ENCODE assay signal across 28 cellular contexts in the genomic region with DNA sequence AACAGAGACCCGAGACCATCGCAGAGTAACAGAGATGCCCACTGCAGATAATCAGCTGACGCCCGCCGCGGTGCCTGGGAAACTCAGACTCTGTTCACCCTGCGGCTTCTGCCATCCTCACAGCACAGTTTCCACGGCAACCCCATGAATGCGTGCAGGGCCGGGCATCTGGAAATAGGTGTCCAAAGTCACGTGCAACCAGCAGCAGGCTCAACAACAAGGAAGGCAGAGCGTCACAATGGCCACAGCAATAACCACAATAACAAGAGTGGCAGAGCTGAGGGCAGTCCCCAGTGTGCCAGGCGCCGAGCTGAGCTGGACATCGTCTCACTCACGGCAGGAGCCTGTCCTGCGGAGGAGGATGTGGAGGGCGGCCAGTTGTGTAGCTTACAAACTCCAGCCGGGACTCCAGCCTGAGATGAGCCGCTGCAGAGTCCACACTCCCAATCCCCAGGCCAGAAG.
DNase-seq lines count a peak whose midpoint lies in the region; ATAC-seq and TF ChIP-seq lines count a peak whose summit lies in the region.
"Had no signal": no experiment of that assay in that cellular context is flagged by ENCODE, and none has a peak within 500 bp of the region (broad histone marks: within the 10 kb centered on the region; RNA-seq: fewer than 3 reads in every experiment).

No MANE protein-coding gene starts in this region.

- no peak overlapping the region for H3K9ac ChIP-seq in mesenchymal stem cell (ENCODE audit: low read length)
- H3K9ac ChIP-seq: BLaER1 treated with 17β-estradiol and CSF1 and Interleukin-3, amounts not matched to agents 10 nM and 100 nM had no signal

- H4K8ac ChIP-seq in mesenchymal stem cell (ENCODE audit: low read length), result no peak overlapping the region

- H3K27me3 Mint-ChIP-seq in endothelial cell (ENCODE audit: unreplicated experiment), result peaks cover 4% of the 10 kb centered on the region
- no peaks in the 10 kb centered on the region for H3K27me3 Mint-ChIP-seq in T-helper 2 cell treated with Interferon-gamma antibody and Interleukin-4, amounts not matched to agents 5 μg/mL and 100 μg/mL, for 36 hours (ENCODE audit: low read depth)

- H2BK15ac ChIP-seq in mesenchymal stem cell (ENCODE audit: low read depth, poor library complexity, severe bottlenecking), result no peak overlapping the region

- H3K4me3 Mint-ChIP-seq in endothelial cell (ENCODE audit: unreplicated experiment), result no peak overlapping the region
- no peak overlapping the region for H3K4me3 Mint-ChIP-seq in T-helper 2 cell treated with Interferon-gamma antibody and Interleukin-4, amounts not matched to agents 5 μg/mL and 100 μg/mL, for 36 hours
- H3K4me3 Mint-ChIP-seq: activated CD4-positive, alpha-beta T cell treated with anti-CD3 and anti-CD28 coated beads, Interleukin-2, amount 10 ng/mL, durations not matched to agents 24 days and 14 days; neural crest cell; stimulated activated naive CD8-positive, alpha-beta T cell treated with anti-CD3 and anti-CD28 coated beads, Interleukin-15, amount 100 ng/mL, for 72 hours had no signal

- no peaks in the 10 kb centered on the region for H3K79me1 ChIP-seq in mesenchymal stem cell (replicated peaks; ENCODE audit: low read length, poor library complexity, severe bottlenecking)

- no peak overlapping the region for H3K4ac ChIP-seq in mesenchymal stem cell (ENCODE audit: low read depth in 1 of 2, low read length in 2 of 2)

- no peak overlapping the region for H3K23ac ChIP-seq in mesenchymal stem cell (ENCODE audit: low read length in 2 of 2)

- H3K4me1 Mint-ChIP-seq in endothelial cell (ENCODE audit: unreplicated experiment), result no peaks in the 10 kb centered on the region
- H3K4me1 Mint-ChIP-seq in T-helper 2 cell treated with Interferon-gamma antibody and Interleukin-4, amounts not matched to agents 5 μg/mL and 100 μg/mL, for 36 hours (ENCODE audit: low read depth), result no peaks in the 10 kb centered on the region

- H2BK120ac ChIP-seq in mesenchymal stem cell (ENCODE audit: low read depth, low read length), result no peak overlapping the region

- H3K36me3 Mint-ChIP-seq in endothelial cell (ENCODE audit: low read depth, unreplicated experiment), result no peaks in the 10 kb centered on the region
- H3K36me3 Mint-ChIP-seq in T-helper 2 cell treated with Interferon-gamma antibody and Interleukin-4, amounts not matched to agents 5 μg/mL and 100 μg/mL, for 36 hours (ENCODE audit: low read depth), result no peaks in the 10 kb centered on the region

- H3K27me3 ChIP-seq in mesenchymal stem cell (ENCODE audit: control insufficient read depth in 1 of 2, insufficient read depth in 1 of 2, low read length in 2 of 2), result peaks cover 19 to 71% of the 10 kb centered on the region in 2 experiments
- H3K27me3 ChIP-seq: body of pancreas had no signal

- no peak overlapping the region for H2BK12ac ChIP-seq in mesenchymal stem cell (ENCODE audit: low read length in 2 of 2)

- no peak overlapping the region for H3K4me2 ChIP-seq in mesenchymal stem cell (ENCODE audit: low read length, poor library complexity, severe bottlenecking)
- H3K4me2 ChIP-seq: BLaER1 treated with 17β-estradiol and CSF1 and Interleukin-3, amounts not matched to agents 10 nM and 100 nM had no signal

- WGBS in mesenchymal stem cell, result 90% methylated on average over 20 of the region's 20 CpGs

- H2AK5ac ChIP-seq in mesenchymal stem cell (ENCODE audit: low read length, severe bottlenecking), result no peak overlapping the region

- H3K4me1 ChIP-seq in mesenchymal stem cell (ENCODE audit: control insufficient read depth, insufficient read depth, low read depth, low read length), result peaks cover 4% of the 10 kb centered on the region
- H3K4me1 ChIP-seq: body of pancreas, prostate gland had no signal

- no peaks in the 10 kb centered on the region for H3K9me3 ChIP-seq in mesenchymal stem cell (ENCODE audit: control insufficient read depth, low read length)
- H3K9me3 ChIP-seq: BLaER1 treated with 17β-estradiol and CSF1 and Interleukin-3, amounts not matched to agents 10 nM and 100 nM; body of pancreas; Caco-2; prostate gland; tibial nerve had no signal

- H3K27ac ChIP-seq in mesenchymal stem cell (ENCODE audit: low read length, poor library complexity, severe bottlenecking), result no peak overlapping the region
- H3K27ac ChIP-seq: BLaER1 treated with 17β-estradiol and CSF1 and Interleukin-3, amounts not matched to agents 10 nM and 100 nM; body of pancreas; prostate gland; RWPE1; WERI-Rb-1 had no signal

- TF ChIP-seq CTCF in endothelial cell (IDR thresholded peaks at IDR 0.05; ENCODE audit: unreplicated experiment), result no peak

- no peak overlapping the region for H3K14ac ChIP-seq in mesenchymal stem cell (ENCODE audit: low read length in 2 of 2)

- intact Hi-C loops in sciatic nerve (cut with DNase I), result no loop called here

- DNase-seq in GM04504 (ENCODE audit: low read depth), result peak; percentile 10
- peak; percentile 55 for DNase-seq in astrocyte of the hippocampus (ENCODE audit: low read depth, low spot score)
- DNase-seq in left kidney (ENCODE audit: low read depth, low spot score), result peak; percentile 84
- DNase-seq in sciatic nerve (ENCODE audit: low spot score), result no peak
- DNase-seq in endothelial cell (ENCODE audit: low spot score), result no peak
- no peak for DNase-seq in HT-29 (ENCODE audit: low spot score)
- DNase-seq in T-helper 2 cell treated with Interferon-gamma antibody and Interleukin-4, amounts not matched to agents 5 μg/mL and 100 μg/mL, for 36 hours (ENCODE audit: low spot score), result no peak
- no peak for DNase-seq in mesenchymal stem cell
- DNase-seq: activated CD4-positive, alpha-beta T cell treated with anti-CD3 and anti-CD28 coated beads, Interleukin-2, amount 10 ng/mL, durations not matched to agents 24 days and 14 days; activated T-cell treated with anti-CD3 and anti-CD28 coated beads, Interleukin-2, amount 50 U/mL, for 48 hours; body of pancreas; Caco-2; DMS79 treated with DMSO at 0.1 percent for 48 hours; GF-D8; Kasumi-1; MV-4-11; NCI-H1436 treated with DMSO at 0.1 percent for 48 hours; NCI-H510A; stimulated activated CD4-positive, alpha-beta T cell treated with anti-CD3 and anti-CD28 coated beads, Interleukin-1b, Interleukin-23, amount 100 ng/mL, for 48 hours; stimulated activated CD8-positive, alpha-beta memory T cell treated with anti-CD3 and anti-CD28 coated beads, Interleukin-4, amount 100 ng/mL, for 48 hours; stimulated activated naive CD8-positive, alpha-beta T cell treated with anti-CD3 and anti-CD28 coated beads, Interleukin-15, amount 100 ng/mL, for 72 hours; WERI-Rb-1 had no signal

- no peak overlapping the region for H3K4me3 ChIP-seq in mesenchymal stem cell (ENCODE audit: insufficient read depth in 1 of 2, low read depth in 1 of 2, low read length in 2 of 2)
- H3K4me3 ChIP-seq: BLaER1 treated with 17β-estradiol and CSF1 and Interleukin-3, amounts not matched to agents 10 nM and 100 nM; body of pancreas; lung; prostate gland; tibial nerve had no signal

- no peak overlapping the region for H2BK5ac ChIP-seq in mesenchymal stem cell (ENCODE audit: low read depth, low read length, poor library complexity, severe bottlenecking)

- ATAC-seq in sciatic nerve, result peak; percentile 11
- ATAC-seq: body of pancreas; stimulated activated naive CD8-positive, alpha-beta T cell treated with anti-CD3 and anti-CD28 coated beads, Interleukin-15, amount 100 ng/mL, for 72 hours had no signal

- H3K18ac ChIP-seq in mesenchymal stem cell (ENCODE audit: low read depth in 1 of 2, low read length in 2 of 2), result no peak overlapping the region

- no peak overlapping the region for H3K27ac Mint-ChIP-seq in endothelial cell (ENCODE audit: unreplicated experiment)
- no peak overlapping the region for H3K27ac Mint-ChIP-seq in T-helper 2 cell treated with Interferon-gamma antibody and Interleukin-4, amounts not matched to agents 5 μg/mL and 100 μg/mL, for 36 hours
- H3K27ac Mint-ChIP-seq: activated CD4-positive, alpha-beta T cell treated with anti-CD3 and anti-CD28 coated beads, Interleukin-2, amount 10 ng/mL, durations not matched to agents 24 days and 14 days; stimulated activated naive CD8-positive, alpha-beta T cell treated with anti-CD3 and anti-CD28 coated beads, Interleukin-15, amount 100 ng/mL, for 72 hours had no signal

- no peak overlapping the region for H2AFZ ChIP-seq in mesenchymal stem cell (ENCODE audit: low read depth, low read length)

- no peaks in the 10 kb centered on the region for H3K36me3 ChIP-seq in mesenchymal stem cell (ENCODE audit: control insufficient read depth in 1 of 2, insufficient read depth in 2 of 2, low read depth in 1 of 2, low read length in 2 of 2)
- H3K36me3 ChIP-seq: BLaER1 treated with 17β-estradiol and CSF1 and Interleukin-3, amounts not matched to agents 10 nM and 100 nM; prostate gland; tibial nerve; WERI-Rb-1 had no signal

- H4K91ac ChIP-seq in mesenchymal stem cell (ENCODE audit: low read length), result no peak overlapping the region

- no peaks in the 10 kb centered on the region for H3K9me3 Mint-ChIP-seq in endothelial cell (ENCODE audit: unreplicated experiment)
- H3K9me3 Mint-ChIP-seq in T-helper 2 cell treated with Interferon-gamma antibody and Interleukin-4, amounts not matched to agents 5 μg/mL and 100 μg/mL, for 36 hours, result no peaks in the 10 kb centered on the region
- H3K9me3 Mint-ChIP-seq: activated CD4-positive, alpha-beta T cell treated with anti-CD3 and anti-CD28 coated beads, Interleukin-2, amount 10 ng/mL, durations not matched to agents 24 days and 14 days; neural crest cell; stimulated activated naive CD8-positive, alpha-beta T cell treated with anti-CD3 and anti-CD28 coated beads, Interleukin-15, amount 100 ng/mL, for 72 hours had no signal

Comparison
In these comparisons a context has a peak if more than half of its experiments do, and no peak if none do; other contexts are left out.
1. DNase-seq: peak in GM04504 (single experiment), astrocyte of the hippocampus (single experiment) and left kidney (single experiment); none in sciatic nerve (single experiment), endothelial cell (single experiment), HT-29 (single experiment), T-helper 2 cell treated with Interferon-gamma antibody and Interleukin-4, amounts not matched to agents 5 μg/mL and 100 μg/mL, for 36 hours (single experiment) and mesenchymal stem cell (single experiment).